Comparison of ENCODE assay signal across 19 cellular contexts in genomic region chr16:67767953-67768352, GRCh38. TPM values are rescaled to one million over a fixed set of nuclear protein-coding genes. Genes with fewer than 3 reads are reported as not detected.
DNase-seq lines count a peak whose midpoint lies in the region; ATAC-seq and TF ChIP-seq lines count a peak whose summit lies in the region.
"Had no signal": no experiment of that assay in that cellular context is flagged by ENCODE, and none has a peak within 500 bp of the region (broad histone marks: within the 10 kb centered on the region; RNA-seq: fewer than 3 reads in every experiment).

No MANE protein-coding gene starts in this region.

- H3K9me3 Mint-ChIP-seq in GM23338: no peaks in the 10 kb centered on the region
- H3K9me3 Mint-ChIP-seq: central memory CD8-positive, alpha-beta T cell; stimulated activated memory B cell treated with anti-CD40 and anti-IgM and Interleukin-4, amounts not matched to agents 10 μg/mL and 1 μg/mL and 100 μg/mL, for 72 hours; T-helper 2 cell treated with Interferon-gamma antibody and Interleukin-4, amounts not matched to agents 5 μg/mL and 100 μg/mL, for 36 hours had no signal

- BruUV-seq in mammary epithelial cell (replicated peaks; lab: Mats Ljungman, UMichigan) (no TSS peak), A673 (replicated peaks; lab: Mats Ljungman, UMichigan) (no TSS peak)

- no peak overlapping the region for H3K27ac Mint-ChIP-seq in GM23338
- H3K27ac Mint-ChIP-seq: stimulated activated memory B cell treated with anti-CD40 and anti-IgM and Interleukin-4, amounts not matched to agents 10 μg/mL and 1 μg/mL and 100 μg/mL, for 72 hours; T-helper 2 cell treated with Interferon-gamma antibody and Interleukin-4, amounts not matched to agents 5 μg/mL and 100 μg/mL, for 36 hours had no signal

- TF ChIP-seq CTCF in AG10803 (conservative IDR thresholded peaks at IDR 0.05; ENCODE audit: low read length): no peak
- no peak for TF ChIP-seq CTCF in mammary epithelial cell (conservative IDR thresholded peaks at IDR 0.05 in 1 of 2, IDR thresholded peaks at IDR 0.05 in 1 of 2; ENCODE audit: extremely low read depth in 1 of 2, insufficient read depth in 1 of 2, low read depth in 1 of 2, low read length in 2 of 2)
- no peak for TF ChIP-seq CTCF in A673 (conservative IDR thresholded peaks at IDR 0.05; ENCODE audit: low read depth, low read length)
- TF ChIP-seq CTCF in heart left ventricle (IDR thresholded peaks at IDR 0.05): no peak
- no peak for TF ChIP-seq CTCF in GM23338 (conservative IDR thresholded peaks at IDR 0.05; ENCODE audit: low read depth in 2 of 2)

- peaks cover 3% of the 10 kb centered on the region for H3K27me3 Mint-ChIP-seq in GM23338 (ENCODE audit: insufficient read depth, low read depth, poor library complexity)
- H3K27me3 Mint-ChIP-seq: central memory CD8-positive, alpha-beta T cell; stimulated activated memory B cell treated with anti-CD40 and anti-IgM and Interleukin-4, amounts not matched to agents 10 μg/mL and 1 μg/mL and 100 μg/mL, for 72 hours had no signal

- no peaks in the 10 kb centered on the region for H3K9me2 ChIP-seq in GM23338 (ENCODE audit: insufficient read depth)

- peak; percentile 48 for DNase-seq in AG10803 (ENCODE audit: low read depth)
- DNase-seq in MG63: peak; percentile 65
- peak; percentile 51 for DNase-seq in mammary epithelial cell
- DNase-seq in islet precursor cell: peak; percentile 38
- no peak for DNase-seq in A673 (ENCODE audit: low spot score)
- no peak for DNase-seq in heart left ventricle
- DNase-seq in GM23338 (ENCODE audit: low spot score): no peak
- DNase-seq: activated CD4-positive, alpha-beta T cell treated with anti-CD3 and anti-CD28 coated beads, Interleukin-2, amount 50 U/mL, for 48 hours; activated effector memory CD4-positive, alpha-beta T cell treated with Interleukin-2 at 50 U/mL for 16 hours; esophagus squamous epithelium; kidney; stimulated activated CD4-positive, alpha-beta T cell treated with anti-CD3 and anti-CD28 coated beads, Interleukin-2, amount 100 ng/mL, for 48 hours had no signal

- H3K9me3 ChIP-seq in MG63 (no peaks in the 10 kb centered on the region), mammary epithelial cell (replicated peaks; ENCODE audit: insufficient read depth, low read length) (no peaks in the 10 kb centered on the region), A673 (ENCODE audit: low read depth, low read length, poor library complexity, severe bottlenecking) (no peaks in the 10 kb centered on the region), heart left ventricle (no peaks in the 10 kb centered on the region)
- H3K9me3 ChIP-seq: BLaER1 treated with 17β-estradiol and CSF1 and Interleukin-3, amounts not matched to agents 10 nM and 100 nM; esophagus squamous epithelium; prostate gland had no signal

- POLR2A ChIA-PET in A673 (lab: Charles Lee; ENCODE audit: low non-redundant PET): no interaction called here

- H3K36me3 ChIP-seq in MG63 (no peaks in the 10 kb centered on the region), mammary epithelial cell (ENCODE audit: insufficient read depth, low read length) (no peaks in the 10 kb centered on the region), A673 (ENCODE audit: insufficient read depth, low read length, poor library complexity, severe bottlenecking) (no peaks in the 10 kb centered on the region), heart left ventricle (peaks cover 0 to 48% (median 25%) of the 10 kb centered on the region in 9 donors), GM23338 (ENCODE audit: insufficient read depth) (0 out of 2 replicates have a peak, but pooled peaks cover 4% of the 10 kb centered on the region)
- H3K36me3 ChIP-seq: prostate gland had no signal

- WGBS in mammary epithelial cell (ENCODE audit: low coverage, missing lambda C conversion rate): 62% methylated on average over 3 of the region's 7 CpGs
- 87 to 96% (median 91%) methylated on average over 7 of the region's 7 CpGs for WGBS in heart left ventricle, 4 donors

- peaks cover 4% of the 10 kb centered on the region for H3K79me2 ChIP-seq in mammary epithelial cell (ENCODE audit: insufficient read depth, low read length)
- no peaks in the 10 kb centered on the region for H3K79me2 ChIP-seq in GM23338 (replicated peaks; ENCODE audit: insufficient read depth)

- H3K4me2 ChIP-seq in mammary epithelial cell (ENCODE audit: insufficient read depth, low read depth, low read length) (no peak overlapping the region), GM23338 (no peak overlapping the region)
- H3K4me2 ChIP-seq: BLaER1 treated with 17β-estradiol and CSF1 and Interleukin-3, amounts not matched to agents 10 nM and 100 nM had no signal

- H3K4me1 Mint-ChIP-seq in GM23338: no peaks in the 10 kb centered on the region

- H4K20me1 ChIP-seq in mammary epithelial cell (ENCODE audit: insufficient read depth, low read length) (no peaks in the 10 kb centered on the region), GM23338 (replicated peaks; ENCODE audit: insufficient read depth) (no peaks in the 10 kb centered on the region; the same call in 1 of the 2 replicates)

- no peaks in the 10 kb centered on the region for H3F3A ChIP-seq in GM23338 (replicated peaks; ENCODE audit: low read depth)

- in situ Hi-C loops in mammary epithelial cell (cut with MboI; ENCODE audit: low sequenced_read_pairs in 2 of 2): no loop called here

- H3K4me3 Mint-ChIP-seq in GM23338: no peak overlapping the region
- H3K4me3 Mint-ChIP-seq: central memory CD8-positive, alpha-beta T cell; stimulated activated memory B cell treated with anti-CD40 and anti-IgM and Interleukin-4, amounts not matched to agents 10 μg/mL and 1 μg/mL and 100 μg/mL, for 72 hours; T-helper 2 cell treated with Interferon-gamma antibody and Interleukin-4, amounts not matched to agents 5 μg/mL and 100 μg/mL, for 36 hours had no signal

- H3K4me3 ChIP-seq in AG10803 (ENCODE audit: low read length) (no peak overlapping the region), MG63 (no peak overlapping the region), mammary epithelial cell (replicated peaks in 1 of 3; ENCODE audit: insufficient read depth in 1 of 3, low read depth in 2 of 3, low read length in 3 of 3) (no peak overlapping the region), A673 (ENCODE audit: low read depth, low read length, poor library complexity, severe bottlenecking) (no peak overlapping the region), heart left ventricle (no peak overlapping the region), GM23338 (no peak overlapping the region)
- H3K4me3 ChIP-seq: BLaER1 treated with 17β-estradiol and CSF1 and Interleukin-3, amounts not matched to agents 10 nM and 100 nM; esophagus squamous epithelium; prostate gland had no signal

- H3K4me1 ChIP-seq in mammary epithelial cell (ENCODE audit: insufficient read depth, low read length) (no peaks in the 10 kb centered on the region), A673 (ENCODE audit: insufficient read depth, low read length, poor library complexity, severe bottlenecking) (no peaks in the 10 kb centered on the region), heart left ventricle (peaks cover 0 to 17% (median 8%) of the 10 kb centered on the region in 12 donors), GM23338 (ENCODE audit: insufficient read depth) (no peaks in the 10 kb centered on the region)
- H3K4me1 ChIP-seq: prostate gland had no signal

- H3K36me3 Mint-ChIP-seq in GM23338 (ENCODE audit: low read depth): peaks cover 4% of the 10 kb centered on the region; the same call in 2 of the 3 replicates

- H2AFZ ChIP-seq in mammary epithelial cell (ENCODE audit: low read depth, low read length) (no peak overlapping the region), GM23338 (no peak overlapping the region)

- intact Hi-C loops in mammary epithelial cell (cut with micrococcal nuclease): no loop called here
- intact Hi-C loops in A673 (cut with micrococcal nuclease; ENCODE audit: unreplicated experiment): no loop called here
- intact Hi-C loops in heart left ventricle (cut with DNase I): no loop called here

- ATAC-seq in GM21381 (IDR thresholded peaks at IDR 0.05; ENCODE audit: unreplicated experiment) (no peak), heart left ventricle (no peak), GM23338 (no peak)
- ATAC-seq: Panc1; stimulated activated memory B cell treated with anti-CD40 and anti-IgM and Interleukin-4, amounts not matched to agents 10 μg/mL and 1 μg/mL and 100 μg/mL, for 72 hours had no signal

- dilution Hi-C loops in mammary epithelial cell (cut with HindIII; ENCODE audit: low sequenced_read_pairs): no loop called here

- H3K27ac ChIP-seq in mammary epithelial cell (ENCODE audit: insufficient read depth, low read depth, low read length) (no peak overlapping the region), A673 (ENCODE audit: low read depth, low read length, poor library complexity, severe bottlenecking) (no peak overlapping the region), heart left ventricle (no peak overlapping the region), GM23338 (ENCODE audit: low read depth) (no peak overlapping the region)
- H3K27ac ChIP-seq: BLaER1 treated with 17β-estradiol and CSF1 and Interleukin-3, amounts not matched to agents 10 nM and 100 nM; prostate gland had no signal

- TF ChIP-seq POLR2A in heart left ventricle (IDR thresholded peaks at IDR 0.05): no peak

- H3K27me3 ChIP-seq in MG63: no peaks in the 10 kb centered on the region
- no peaks in the 10 kb centered on the region for H3K27me3 ChIP-seq in mammary epithelial cell (ENCODE audit: insufficient read depth, low read length)
- H3K27me3 ChIP-seq in A673 (replicated peaks; ENCODE audit: insufficient read depth, low read depth, low read length, poor library complexity): no peaks in the 10 kb centered on the region
- no peaks in the 10 kb centered on the region for H3K27me3 ChIP-seq in heart left ventricle
- H3K27me3 ChIP-seq in GM23338 (ENCODE audit: insufficient read depth): no peaks in the 10 kb centered on the region
- H3K27me3 ChIP-seq: BLaER1 treated with 17β-estradiol and CSF1 and Interleukin-3, amounts not matched to agents 10 nM and 100 nM; esophagus squamous epithelium had no signal

- no peak overlapping the region for H3K9ac ChIP-seq in mammary epithelial cell (ENCODE audit: insufficient read depth, low read length)
- H3K9ac ChIP-seq: BLaER1 treated with 17β-estradiol and CSF1 and Interleukin-3, amounts not matched to agents 10 nM and 100 nM had no signal

- CTCF ChIA-PET in mammary epithelial cell (lab: Charles Lee; ENCODE audit: low non-redundant PET): no interaction called here
- CTCF ChIA-PET in A673 (lab: Charles Lee): no interaction called here

RNA-seq across cellular contexts. Expression of gene RANBP10, which starts 38.4 kb away (rescaled TPM):
- total RNA-seq in MG63 (2014; rRNA removed; shearing (Covaris generic); ENCODE audit: low replicate concordance): 0.79 and 1.8 TPM in 2 replicates
- total RNA-seq in mammary epithelial cell: 10 to 100 TPM in 1 of 2 donors, 1 to 10 TPM in 1; 5.5 to 15.3 TPM
- polyA plus RNA-seq in mammary epithelial cell: 9.4 TPM
- polyA minus RNA-seq in mammary epithelial cell: 18.5 TPM
- total RNA-seq in A673 (2021): 27.1 and 28.0 TPM in 2 replicates
- 10 to 100 TPM in 6 of 9 donors, 1 to 10 TPM in 3; 7.1 to 19.7 (median 12.3) TPM for total RNA-seq in heart left ventricle
- 10 to 100 TPM in 1 of 2 donors, 1 to 10 TPM in 1; 5.6 to 11.2 TPM for polyA plus RNA-seq in heart left ventricle
- total RNA-seq in GM23338 (2014; rRNA removed; shearing (Covaris generic)): 9.0 and 9.2 TPM in 2 replicates
- polyA plus RNA-seq in GM23338 (2016; fragmentation: Nextera tagmentation; extraction: Ambion mirVana): 13.6 and 18.0 TPM in 2 replicates

RNA-seq across cellular contexts. Expression of gene TSNAXIP1, which starts 38.7 kb away (rescaled TPM):
- total RNA-seq in MG63 (2014; rRNA removed; shearing (Covaris generic); ENCODE audit: low replicate concordance): 1.4 TPM in 1 of 2 replicates, not detected in the other
- total RNA-seq in mammary epithelial cell (under 1 TPM; 0.33 to 0.99 TPM), A673 (2021) (1.0 and 1.6 TPM in 2 replicates), heart left ventricle (under 1 TPM in 8 of 9 donors, not detected in 1; 0.16 to 0.93 (median 0.46) TPM)
- polyA plus RNA-seq in mammary epithelial cell (0.51 TPM), heart left ventricle (under 1 TPM; 0.67 to 0.76 TPM), GM23338 (2016; fragmentation: Nextera tagmentation; extraction: Ambion mirVana) (0.97 and 1.4 TPM in 2 replicates)
- not detected for polyA minus RNA-seq in mammary epithelial cell
- 2.4 TPM in 1 of 2 replicates, not detected in the other for total RNA-seq in GM23338 (2014; rRNA removed; shearing (Covaris generic))

RNA-seq across cellular contexts. Expression of gene GFOD2, which starts 48.8 kb away (rescaled TPM):
- total RNA-seq in MG63 (2014; rRNA removed; shearing (Covaris generic); ENCODE audit: low replicate concordance): 11.8 and 13.4 TPM in 2 replicates
- total RNA-seq in mammary epithelial cell (10 to 100 TPM; 16.6 to 17.7 TPM), A673 (2021) (22.6 and 25.1 TPM in 2 replicates), heart left ventricle (10 to 100 TPM in 3 of 9 donors, 1 to 10 TPM in 6; 6.5 to 11.7 (median 9.8) TPM)
- polyA plus RNA-seq in mammary epithelial cell (15.0 TPM), heart left ventricle (10 to 100 TPM in 1 of 2 donors, 1 to 10 TPM in 1; 8.2 to 15.4 TPM), GM23338 (2016; fragmentation: Nextera tagmentation; extraction: Ambion mirVana) (16.5 and 19.3 TPM in 2 replicates)
- polyA minus RNA-seq in mammary epithelial cell: 3.0 TPM
- 27.5 and 34.3 TPM in 2 replicates for total RNA-seq in GM23338 (2014; rRNA removed; shearing (Covaris generic))

Comparison
In these comparisons a context has a peak if more than half of its experiments do, and no peak if none do; other contexts are left out.
1. DNase-seq: peak in AG10803 (single experiment), MG63 (single experiment), mammary epithelial cell (single experiment) and islet precursor cell (single experiment); none in A673 (single experiment), heart left ventricle (0 of 5) and GM23338 (single experiment).